ENCODE assay signal across 9 cellular contexts in genomic region chr19:20078696-20079095, GRCh38. TPM values are rescaled to one million over a fixed set of nuclear protein-coding genes. Genes with fewer than 3 reads are reported as not detected.
A peak's percentile ranks its signal among the peaks of the same experiment; 100 is the strongest.
DNase-seq lines count a peak whose midpoint lies in the region; ATAC-seq and TF ChIP-seq lines count a peak whose summit lies in the region.
"Had no signal": no experiment of that assay in that cellular context is flagged by ENCODE, and none has a peak within 500 bp of the region (broad histone marks: within the 10 kb centered on the region; RNA-seq: fewer than 3 reads in every experiment).

No MANE protein-coding gene starts in this region.

- H3K27ac Mint-ChIP-seq in activated CD4-positive, alpha-beta T cell treated with anti-CD3 and anti-CD28 coated beads, Interleukin-2, amount 10 ng/mL, durations not matched to agents 24 days and 14 days: peak overlapping the region; percentile 62
- H3K27ac Mint-ChIP-seq in activated T-cell treated with anti-CD3 and anti-CD28 coated beads, Interleukin-2, amount 50 U/mL, for 72 hours: peak overlapping the region; percentile 63

- 2% methylated on average over 19 of the region's 19 CpGs for WGBS in psoas muscle, 3 donors

- H3K9me3 Mint-ChIP-seq in activated CD4-positive, alpha-beta T cell treated with anti-CD3 and anti-CD28 coated beads, Interleukin-2, amount 10 ng/mL, durations not matched to agents 24 days and 14 days: peaks cover 25% of the 10 kb centered on the region
- peaks cover 0 to 2% of the 10 kb centered on the region in 2 donors for H3K9me3 Mint-ChIP-seq in activated T-cell treated with anti-CD3 and anti-CD28 coated beads, Interleukin-2, amount 50 U/mL, for 72 hours

- H3K9me3 ChIP-seq in cardiac muscle cell (ENCODE audit: low read depth) (no peaks in the 10 kb centered on the region), psoas muscle (no peaks in the 10 kb centered on the region)

- H3K27ac ChIP-seq in cardiac muscle cell: peak overlapping the region; percentile 90
- no peak overlapping the region for H3K27ac ChIP-seq in psoas muscle

- ATAC-seq in activated T-cell treated with anti-CD3 and anti-CD28 coated beads, Interleukin-2, amount 50 U/mL, for 72 hours (replicated peaks in 1 of 2): no peak
- no peak for ATAC-seq in psoas muscle
- ATAC-seq in GM19328 (IDR thresholded peaks at IDR 0.05; ENCODE audit: unreplicated experiment): no peak

- no peaks in the 10 kb centered on the region for H3K36me3 ChIP-seq in cardiac muscle cell
- H3K36me3 ChIP-seq in psoas muscle (ENCODE audit: insufficient read depth in 1 of 2, low read depth in 1 of 2): no peaks in the 10 kb centered on the region

- no peaks in the 10 kb centered on the region for H3K27me3 Mint-ChIP-seq in activated CD4-positive, alpha-beta T cell treated with anti-CD3 and anti-CD28 coated beads, Interleukin-2, amount 10 ng/mL, durations not matched to agents 24 days and 14 days
- no peaks in the 10 kb centered on the region for H3K27me3 Mint-ChIP-seq in activated T-cell treated with anti-CD3 and anti-CD28 coated beads, Interleukin-2, amount 50 U/mL, for 72 hours (ENCODE audit: low read depth)

- H3K4me3 ChIP-seq in cardiac muscle cell (peak overlapping the region; percentile 58), psoas muscle (peak overlapping the region; percentile 62)

- H3K4me1 ChIP-seq in cardiac muscle cell (ENCODE audit: low read depth) (peaks cover 37% of the 10 kb centered on the region), psoas muscle (no peaks in the 10 kb centered on the region)

- DNase-seq in activated CD4-positive, alpha-beta T cell treated with anti-CD3 and anti-CD28 coated beads, Interleukin-2, amount 10 ng/mL, durations not matched to agents 24 days and 14 days: peak; percentile 58
- DNase-seq in activated CD4-positive, alpha-beta T cell treated with anti-CD3 and anti-CD28 coated beads, Interleukin-2, amount 50 U/mL, for 1 hour: no peak
- DNase-seq in activated T-cell treated with anti-CD3 and anti-CD28 coated beads, Interleukin-2, amount 50 U/mL, for 72 hours: peak; percentile 7 to 8
- DNase-seq in cardiac muscle cell (ENCODE audit: low read depth in 1 of 2, low spot score in 1 of 2) (peak; percentile 59 to 74), psoas muscle (peak in 1 of 2 donors; percentile 27), HUDEP-2 (lab: John Stamatoyannopoulos, UW; ENCODE audit: unreplicated experiment in 76 of 76) (no peak), middle frontal gyrus (ENCODE audit: extremely low spot score, low spot score) (no peak)
- DNase-seq: DND-41 had no signal

- TF ChIP-seq CTCF in cardiac muscle cell (IDR thresholded peaks at IDR 0.05; ENCODE audit: low read depth, low read length) (no peak), psoas muscle (IDR thresholded peaks at IDR 0.05) (no peak)

- peak overlapping the region; percentile 88 for H3K4me3 Mint-ChIP-seq in activated CD4-positive, alpha-beta T cell treated with anti-CD3 and anti-CD28 coated beads, Interleukin-2, amount 10 ng/mL, durations not matched to agents 24 days and 14 days
- peak overlapping the region; percentile 95 to 98 for H3K4me3 Mint-ChIP-seq in activated T-cell treated with anti-CD3 and anti-CD28 coated beads, Interleukin-2, amount 50 U/mL, for 72 hours

- H3K36me3 Mint-ChIP-seq in activated CD4-positive, alpha-beta T cell treated with anti-CD3 and anti-CD28 coated beads, Interleukin-2, amount 10 ng/mL, durations not matched to agents 24 days and 14 days (ENCODE audit: low read depth): peaks cover 29% of the 10 kb centered on the region
- H3K36me3 Mint-ChIP-seq in activated T-cell treated with anti-CD3 and anti-CD28 coated beads, Interleukin-2, amount 50 U/mL, for 72 hours (ENCODE audit: insufficient read depth in 2 of 2): peaks cover 14 to 29% of the 10 kb centered on the region in 2 donors

- H3K27me3 ChIP-seq in cardiac muscle cell (no peaks in the 10 kb centered on the region), psoas muscle (ENCODE audit: insufficient read depth in 3 of 3, low read length in 2 of 3) (peaks cover 0 to 3% (median 0%) of the 10 kb centered on the region in 3 donors)

- intact Hi-C loops in activated CD4-positive, alpha-beta T cell treated with anti-CD3 and anti-CD28 coated beads, Interleukin-2, amount 10 ng/mL, durations not matched to agents 24 days and 14 days (cut with micrococcal nuclease): no loop called here
- intact Hi-C loops in psoas muscle (cut with DNase I): no loop called here

- H3K4me1 Mint-ChIP-seq in activated CD4-positive, alpha-beta T cell treated with anti-CD3 and anti-CD28 coated beads, Interleukin-2, amount 10 ng/mL, durations not matched to agents 24 days and 14 days: peaks cover 5% of the 10 kb centered on the region
- H3K4me1 Mint-ChIP-seq in activated T-cell treated with anti-CD3 and anti-CD28 coated beads, Interleukin-2, amount 50 U/mL, for 72 hours (ENCODE audit: low read depth): peaks cover 18% of the 10 kb centered on the region

RNA-seq across cellular contexts. Expression of gene ZNF90, which starts 0.9 kb away (rescaled TPM):
- total RNA-seq in activated CD4-positive, alpha-beta T cell treated with anti-CD3 and anti-CD28 coated beads, Interleukin-2, amount 10 ng/mL, durations not matched to agents 24 days and 14 days: 4.8 and 5.1 TPM in 2 replicates
- 10 to 100 TPM; 21.8 to 26.8 TPM for total RNA-seq in activated T-cell treated with anti-CD3 and anti-CD28 coated beads, Interleukin-2, amount 50 U/mL, for 72 hours
- total RNA-seq in cardiac muscle cell (6.8 and 11.1 TPM in 2 replicates), psoas muscle (under 1 TPM in 3 of 4 donors, not detected in 1; 0.10 to 0.29 (median 0.24) TPM)
- polyA plus RNA-seq in cardiac muscle cell (7.6 and 8.1 TPM in 2 replicates), psoas muscle (under 1 TPM; 0.13 to 0.45 (median 0.27) TPM)

RNA-seq across cellular contexts. Expression of gene ZNF682, which starts 39.4 kb away (rescaled TPM):
- 4.7 and 6.5 TPM in 2 replicates for total RNA-seq in activated CD4-positive, alpha-beta T cell treated with anti-CD3 and anti-CD28 coated beads, Interleukin-2, amount 10 ng/mL, durations not matched to agents 24 days and 14 days
- total RNA-seq in activated T-cell treated with anti-CD3 and anti-CD28 coated beads, Interleukin-2, amount 50 U/mL, for 72 hours: 10 to 100 TPM; 13.3 to 14.1 TPM
- total RNA-seq in cardiac muscle cell (9.1 and 11.9 TPM in 2 replicates), psoas muscle (1 to 10 TPM in 1 of 4 donors, under 1 TPM in 3; 0.20 to 1.2 (median 0.77) TPM)
- polyA plus RNA-seq in cardiac muscle cell (16.8 and 18.3 TPM in 2 replicates), psoas muscle (1 to 10 TPM in 1 of 3 donors, under 1 TPM in 2; 0.08 to 1.9 (median 0.78) TPM)

Comparison
In these comparisons a context has a peak if more than half of its experiments do, and no peak if none do; other contexts are left out.
1. DNase-seq: peak in activated CD4-positive, alpha-beta T cell treated with anti-CD3 and anti-CD28 coated beads, Interleukin-2, amount 10 ng/mL, durations not matched to agents 24 days and 14 days (single experiment), activated T-cell treated with anti-CD3 and anti-CD28 coated beads, Interleukin-2, amount 50 U/mL, for 72 hours (2 of 2) and cardiac muscle cell (2 of 2); none in activated CD4-positive, alpha-beta T cell treated with anti-CD3 and anti-CD28 coated beads, Interleukin-2, amount 50 U/mL, for 1 hour (single experiment), HUDEP-2 (0 of 76) and middle frontal gyrus (single experiment).